In the genomic region with DNA sequence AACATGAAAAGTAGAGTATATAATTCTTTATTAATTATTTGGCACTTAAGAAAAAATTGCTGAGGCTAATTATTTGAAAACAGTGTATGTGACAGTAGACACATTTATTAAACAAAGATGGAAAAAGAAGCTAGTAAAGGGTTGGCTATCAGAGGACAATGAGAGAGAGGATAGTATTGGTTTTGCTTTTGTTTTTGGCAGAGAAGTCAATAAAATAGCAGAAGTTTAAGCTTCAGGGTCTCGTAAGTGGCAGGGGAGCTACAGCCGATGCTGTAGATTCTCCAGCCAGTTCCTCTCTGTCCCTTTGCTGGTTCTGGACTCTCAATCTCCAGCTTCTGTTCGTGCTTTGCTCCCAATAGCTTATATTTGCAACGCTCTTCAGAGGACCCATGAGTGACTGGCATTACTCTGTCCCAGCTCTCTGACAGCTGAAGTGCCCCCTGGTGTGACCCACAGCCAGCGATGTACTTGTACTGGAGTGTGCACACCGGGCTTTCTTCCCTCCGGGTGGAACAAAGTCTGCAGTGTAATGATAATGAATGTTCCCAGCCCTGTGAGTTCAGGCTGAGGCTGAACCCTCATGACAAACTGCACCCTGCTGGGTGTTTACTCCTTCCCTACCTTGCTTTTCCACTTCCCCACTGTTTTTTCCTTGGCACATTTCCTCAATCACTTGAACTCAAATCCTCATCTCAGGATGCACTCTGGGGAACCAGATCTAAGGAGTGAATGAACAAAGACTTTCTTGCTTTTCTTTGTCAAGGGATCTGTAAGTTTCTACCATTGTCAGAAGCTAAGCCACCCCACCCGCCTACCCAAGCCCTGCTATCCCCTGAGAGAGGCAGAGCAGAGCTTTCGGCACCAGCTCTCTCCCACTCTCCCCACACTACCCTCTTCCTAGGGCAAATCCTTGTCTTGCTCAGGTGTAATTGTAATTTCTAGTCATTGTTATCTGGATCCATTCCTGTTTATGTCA, we compare ENCODE assay signal across 16 cellular contexts.
DNase-seq lines count a peak whose midpoint lies in the region; ATAC-seq, FAIRE-seq and TF ChIP-seq lines count a peak whose summit lies in the region.
"Had no signal": no experiment of that assay in that cellular context is flagged by ENCODE, and none has a peak within 500 bp of the region (broad histone marks: within the 10 kb centered on the region; RNA-seq: fewer than 3 reads in every experiment).

No MANE protein-coding gene starts in this region.

- H3K36me3 ChIP-seq in HUES48 (ENCODE audit: control insufficient read depth, insufficient read depth, low read length) (no peaks in the 10 kb centered on the region), small intestine (ENCODE audit: control insufficient read depth in 2 of 2, insufficient read depth in 2 of 2, low read length in 2 of 2) (no peaks in the 10 kb centered on the region)
- H3K36me3 ChIP-seq: thyroid gland had no signal

- TF ChIP-seq POLR2A in lower leg skin (IDR thresholded peaks at IDR 0.05) = no peak

- DNase-seq in astrocyte of the hippocampus (ENCODE audit: low read depth, low spot score) (peak; percentile 31), iPS DF 4.7 (ENCODE audit: extremely low read depth, low spot score) (peak; percentile 69), small intestine (peak; percentile 66), superior temporal gyrus (ENCODE audit: extremely low spot score) (no peak), NCI-H1436 (lab: John Stamatoyannopoulos, UW) (no peak), lower leg skin (ENCODE audit: low spot score in 2 of 2) (no peak)
- DNase-seq: CD4-positive, alpha-beta T cell; GF-D8; NCI-H2029 had no signal

- H3K27ac ChIP-seq in HUES48 (ENCODE audit: low read depth, low read length) (peak overlapping the region; percentile 87), small intestine (ENCODE audit: low read depth in 1 of 2, low read length in 1 of 2) (no peak overlapping the region)
- H3K27ac ChIP-seq: KMS-11, thyroid gland had no signal

- no peak for ATAC-seq in HG03378 (IDR thresholded peaks at IDR 0.05; ENCODE audit: unreplicated experiment)
- ATAC-seq: activated CD4-positive, CD25-positive, alpha-beta regulatory T cell treated with anti-CD3 and anti-CD28 coated beads, Interleukin-2, amount 50 U/mL, for 24 hours had no signal

- H3K9ac ChIP-seq in HUES48 (ENCODE audit: low read depth, low read length) = no peak overlapping the region
- H3K9ac ChIP-seq: KMS-11 had no signal

- no peak overlapping the region for H3K4me3 ChIP-seq in HUES48 (ENCODE audit: low read depth, low read length)
- no peak overlapping the region for H3K4me3 ChIP-seq in small intestine (ENCODE audit: low read depth in 1 of 2, low read length in 2 of 2)
- H3K4me3 ChIP-seq in lower leg skin (ENCODE audit: low read depth, poor library complexity, severe bottlenecking) = no peak overlapping the region
- H3K4me3 ChIP-seq: thyroid gland had no signal

- intact Hi-C loops in lower leg skin (cut with DNase I; ENCODE audit: low total_unique reads) = no loop called here

- no peak for TF ChIP-seq CTCF in lower leg skin (IDR thresholded peaks at IDR 0.05)

- H3K27me3 ChIP-seq in HUES48 (ENCODE audit: control insufficient read depth, insufficient read depth, low read length) = peaks cover 66% of the 10 kb centered on the region
- H3K27me3 ChIP-seq in small intestine (ENCODE audit: control insufficient read depth in 2 of 2, insufficient read depth in 2 of 2, low read length in 2 of 2) = no peaks in the 10 kb centered on the region
- H3K27me3 ChIP-seq: thyroid gland had no signal

- WGBS in small intestine, 3 donors = 30 to 56% (median 41%) methylated on average over 9 of the region's 9 CpGs
- 79 to 82% methylated on average over 9 of the region's 9 CpGs for WGBS in lower leg skin, 2 donors

- H3K4me1 ChIP-seq in HUES48 (ENCODE audit: control insufficient read depth, insufficient read depth, low read length) (peaks cover 36% of the 10 kb centered on the region), small intestine (ENCODE audit: control insufficient read depth in 2 of 2, insufficient read depth in 1 of 2, low read depth in 1 of 2, low read length in 1 of 2) (peaks cover 2 to 4% of the 10 kb centered on the region in 2 donors)

- FAIRE-seq in small intestine (lab: Jason Lieb, UNC) = no peak
- FAIRE-seq: astrocyte, GM18507 had no signal

- H3K9me3 ChIP-seq in HUES48 (ENCODE audit: control insufficient read depth, insufficient read depth, low read length) = no peaks in the 10 kb centered on the region
- no peaks in the 10 kb centered on the region for H3K9me3 ChIP-seq in small intestine (ENCODE audit: control insufficient read depth, low read depth)
- H3K9me3 ChIP-seq: thyroid gland had no signal

Comparison
In these comparisons a context has a peak if more than half of its experiments do, and no peak if none do; other contexts are left out.
1. DNase-seq: peak in astrocyte of the hippocampus (single experiment), iPS DF 4.7 (single experiment) and small intestine (single experiment); none in superior temporal gyrus (single experiment), NCI-H1436 (single experiment) and lower leg skin (0 of 2).